Comparison of ENCODE assay signal across 16 cellular contexts in genomic region chr18:55310863-55311262, GRCh38.
DNase-seq lines count a peak whose midpoint lies in the region; ATAC-seq, FAIRE-seq and TF ChIP-seq lines count a peak whose summit lies in the region.
"Had no signal": no experiment of that assay in that cellular context is flagged by ENCODE, and none has a peak within 500 bp of the region (broad histone marks: within the 10 kb centered on the region; RNA-seq: fewer than 3 reads in every experiment).

No MANE protein-coding gene starts in this region.

- H3K4me1 Mint-ChIP-seq in mesothelial cell of epicardium, result peaks cover 43% of the 10 kb centered on the region
- H3K4me1 Mint-ChIP-seq: CD8-positive, alpha-beta memory T cell had no signal

- TF ChIP-seq CTCF in left ventricle myocardium inferior (IDR thresholded peaks at IDR 0.05; ENCODE audit: borderline replicate concordance) (no peak), mesothelial cell of epicardium (IDR thresholded peaks at IDR 0.05; ENCODE audit: unreplicated experiment) (no peak), colonic mucosa (IDR thresholded peaks at IDR 0.05) (no peak), sigmoid colon (IDR thresholded peaks at IDR 0.05) (no peak)

- intact Hi-C loops in left ventricle myocardium inferior (cut with micrococcal nuclease) (loop anchor here (10.0 kb wide), 2 partner anchors 46 to 194 kb away; no protein-coding TSS in a partner anchor), Right ventricle myocardium inferior (cut with DNase I) (loop anchor here (10.0 kb wide), 1 partner anchor 46 kb away; no protein-coding TSS in a partner anchor), colonic mucosa (cut with DNase I) (no loop called here), sigmoid colon (cut with DNase I) (no loop called here)

- TF ChIP-seq EP300 in sigmoid colon (IDR thresholded peaks at IDR 0.05), result no peak

- H3K9ac ChIP-seq in colonic mucosa (ENCODE audit: low read depth in 2 of 2, low read length in 2 of 2), result no peak overlapping the region
- H3K9ac ChIP-seq: BLaER1 had no signal

- H3K27me3 ChIP-seq in left ventricle myocardium inferior (ENCODE audit: low read depth) (no peaks in the 10 kb centered on the region), colonic mucosa (no peaks in the 10 kb centered on the region), sigmoid colon (no peaks in the 10 kb centered on the region)
- H3K27me3 ChIP-seq: BLaER1 had no signal

- no peaks in the 10 kb centered on the region for H3K9me3 ChIP-seq in left ventricle myocardium inferior (replicated peaks)
- H3K9me3 ChIP-seq in colonic mucosa, result no peaks in the 10 kb centered on the region
- no peaks in the 10 kb centered on the region for H3K9me3 ChIP-seq in sigmoid colon
- H3K9me3 ChIP-seq: BLaER1 had no signal

- H3K9me3 Mint-ChIP-seq in mesothelial cell of epicardium, result no peaks in the 10 kb centered on the region
- H3K9me3 Mint-ChIP-seq: HFFc6 had no signal

- WGBS in sigmoid colon, 2 donors, result 57 to 73% methylated on average over 2 of the region's 2 CpGs

- DNase-seq in left ventricle myocardium inferior (no peak), Right ventricle myocardium inferior (ENCODE audit: missing footprints) (no peak), mesothelial cell of epicardium (ENCODE audit: low spot score in 2 of 2, unreplicated experiment in 2 of 2) (no peak), colonic mucosa (no peak), sigmoid colon (no peak), SK-N-DZ (ENCODE audit: low spot score) (no peak)
- DNase-seq: CD8-positive, alpha-beta memory T cell; DMS53; GF-D8; HCEC 1CT; HFFc6 had no signal

- TF ChIP-seq POLR2A in sigmoid colon (IDR thresholded peaks at IDR 0.05), result no peak

- H3K4me1 ChIP-seq in left ventricle myocardium inferior (peaks cover 98% of the 10 kb centered on the region), colonic mucosa (no peaks in the 10 kb centered on the region), sigmoid colon (peaks cover 0 to 42% (median 21%) of the 10 kb centered on the region in 4 donors)

- peaks cover 4% of the 10 kb centered on the region for H3K36me3 ChIP-seq in left ventricle myocardium inferior
- H3K36me3 ChIP-seq in colonic mucosa, result no peaks in the 10 kb centered on the region
- H3K36me3 ChIP-seq in sigmoid colon, result no peaks in the 10 kb centered on the region

- H3K27ac Mint-ChIP-seq in mesothelial cell of epicardium, result peak overlapping the region; percentile 22
- H3K27ac Mint-ChIP-seq: CD8-positive, alpha-beta memory T cell; HFFc6 had no signal

- H3K4me3 ChIP-seq in left ventricle myocardium inferior (no peak overlapping the region), colonic mucosa (no peak overlapping the region), sigmoid colon (no peak overlapping the region)
- H3K4me3 ChIP-seq: BLaER1 had no signal

- H3K27ac ChIP-seq in left ventricle myocardium inferior (replicated peaks), result peak overlapping the region; percentile 19
- no peak overlapping the region for H3K27ac ChIP-seq in colonic mucosa
- H3K27ac ChIP-seq in sigmoid colon, result no peak overlapping the region
- H3K27ac ChIP-seq: 22Rv1, BLaER1 had no signal

- H3K27me3 Mint-ChIP-seq in mesothelial cell of epicardium (ENCODE audit: low read depth), result no peaks in the 10 kb centered on the region
- H3K27me3 Mint-ChIP-seq: CD8-positive, alpha-beta memory T cell had no signal

- FAIRE-seq in endometrium (lab: Jason Lieb, UNC), result peak; percentile 50
- FAIRE-seq: HepG2 had no signal

- peaks cover 4% of the 10 kb centered on the region for H3K36me3 Mint-ChIP-seq in mesothelial cell of epicardium
- H3K36me3 Mint-ChIP-seq: CD8-positive, alpha-beta memory T cell had no signal

- ATAC-seq in Right ventricle myocardium inferior (no peak), GM21526 (IDR thresholded peaks at IDR 0.05; ENCODE audit: low FRiP score, unreplicated experiment) (no peak)
- ATAC-seq: HepG2 had no signal

- H3K4me3 Mint-ChIP-seq in mesothelial cell of epicardium, result no peak overlapping the region
- H3K4me3 Mint-ChIP-seq: CD8-positive, alpha-beta memory T cell; HFFc6 had no signal

Comparison
In these comparisons a context has a peak if more than half of its experiments do, and no peak if none do; other contexts are left out.
1. intact Hi-C loops: an anchor here in left ventricle myocardium inferior (10.0 kb wide) and Right ventricle myocardium inferior (10.0 kb wide); none called in colonic mucosa and sigmoid colon.